ENCODE assay signal across 15 cellular contexts in genomic region chr10:71613303-71613777, GRCh38.
DNase-seq lines count a peak whose midpoint lies in the region; TF ChIP-seq lines count a peak whose summit lies in the region.
"Had no signal": no experiment of that assay in that cellular context is flagged by ENCODE, and none has a peak within 500 bp of the region (broad histone marks: within the 10 kb centered on the region; RNA-seq: fewer than 3 reads in every experiment).

No MANE protein-coding gene starts in this region.

- H4K20me1 ChIP-seq in GM23248 (ENCODE audit: insufficient read depth), result no peaks in the 10 kb centered on the region

- H3K9me3 ChIP-seq in GM23248 (ENCODE audit: low read depth) (no peaks in the 10 kb centered on the region), right atrium auricular region (no peaks in the 10 kb centered on the region)
- H3K9me3 ChIP-seq: pancreas had no signal

- H3F3A ChIP-seq in GM23248 (ENCODE audit: insufficient read depth), result no peaks in the 10 kb centered on the region

- 94 to 100% methylated on average over 2 of the region's 2 CpGs for WGBS in GM23248 (ENCODE audit: low coverage in 1 of 2, low lambda C conversion rate in 2 of 2, missing lambda C conversion rate in 2 of 2), 2 experiments

- peak; percentile 71 for DNase-seq in GM23248
- peak; percentile 33 for DNase-seq in UCSD-AML1 (lab: John Stamatoyannopoulos, UW; ENCODE audit: unreplicated experiment)
- DNase-seq in right atrium auricular region (ENCODE audit: low spot score), result peak; percentile 68
- DNase-seq in renal cortical epithelial cell (ENCODE audit: low read depth), result peak; percentile 15
- no peak for DNase-seq in Ammon's horn (ENCODE audit: low spot score)
- DNase-seq in activated gamma-delta T cell treated with Interleukin-2 at 50 U/mL for 16 hours, result no peak
- DNase-seq in activated CD4-positive, alpha-beta T cell treated with anti-CD3 and anti-CD28 coated beads, Interleukin-2, amount 50 U/mL, for 1 hour, result no peak
- no peak for DNase-seq in posterior cingulate gyrus
- DNase-seq: activated naive CD4-positive, alpha-beta T cell treated with anti-CD3 and anti-CD28 coated beads, Interleukin-2, amount 50 U/mL, for 16 hours; NCI-H345; pancreas; stimulated activated CD4-positive, alpha-beta T cell treated with anti-CD3 and anti-CD28 coated beads, Interleukin-2, amount 100 ng/mL, for 48 hours; stimulated activated naive CD8-positive, alpha-beta T cell treated with anti-CD3 and anti-CD28 coated beads, Interleukin-15, amount 100 ng/mL, for 72 hours; T-helper 9 cell had no signal

- H3K27me3 ChIP-seq in GM23248 (replicated peaks; ENCODE audit: insufficient read depth) (0 out of 2 replicates have a peak, but pooled peaks cover 9% of the 10 kb centered on the region), right atrium auricular region (peaks cover 0 to 3% of the 10 kb centered on the region in 2 donors)
- H3K27me3 ChIP-seq: pancreas had no signal

- H3K4me3 ChIP-seq in GM23248, result no peak overlapping the region
- no peak overlapping the region for H3K4me3 ChIP-seq in right atrium auricular region
- H3K4me3 ChIP-seq: pancreas had no signal

- no peaks in the 10 kb centered on the region for H3K9me2 ChIP-seq in GM23248 (ENCODE audit: insufficient read depth)

- no peak for TF ChIP-seq CTCF in right atrium auricular region (IDR thresholded peaks at IDR 0.05)

- H2AFZ ChIP-seq in GM23248, result no peak overlapping the region

- no peaks in the 10 kb centered on the region for H3K36me3 ChIP-seq in GM23248 (ENCODE audit: low read depth)
- no peaks in the 10 kb centered on the region for H3K36me3 ChIP-seq in right atrium auricular region
- H3K36me3 ChIP-seq: pancreas had no signal

- in situ Hi-C loops in GM23248 (cut with MboI), result no loop called here

- H3K4me2 ChIP-seq in GM23248 (ENCODE audit: unreplicated experiment), result no peak overlapping the region

- intact Hi-C loops in posterior cingulate gyrus (cut with DNase I), result loop anchor here (10.0 kb wide), 1 partner anchor 49 kb away; no protein-coding TSS in a partner anchor

- H3K9ac ChIP-seq in GM23248, result no peak overlapping the region

- H3K4me1 ChIP-seq in GM23248 (ENCODE audit: insufficient read depth), result peaks cover 3% of the 10 kb centered on the region; the same call in 1 of the 2 replicates
- peaks cover 0 to 24% of the 10 kb centered on the region in 2 donors for H3K4me1 ChIP-seq in right atrium auricular region
- H3K4me1 ChIP-seq: pancreas had no signal

- H3K27ac ChIP-seq in GM23248 (no peak overlapping the region), right atrium auricular region (peak overlapping the region; percentile 42 to 51)
- H3K27ac ChIP-seq: C4-2B, pancreas had no signal

- H3K79me2 ChIP-seq in GM23248 (ENCODE audit: insufficient read depth), result no peaks in the 10 kb centered on the region

Comparison
In these comparisons a context has a peak if more than half of its experiments do, and no peak if none do; other contexts are left out.
1. DNase-seq: peak in GM23248 (single experiment), UCSD-AML1 (single experiment), right atrium auricular region (single experiment) and renal cortical epithelial cell (single experiment); none in Ammon's horn (single experiment), activated gamma-delta T cell treated with Interleukin-2 at 50 U/mL for 16 hours (single experiment), activated CD4-positive, alpha-beta T cell treated with anti-CD3 and anti-CD28 coated beads, Interleukin-2, amount 50 U/mL, for 1 hour (single experiment) and posterior cingulate gyrus (0 of 10).